ENCODE assay signal across 2 cellular contexts in genomic region chr1:182301467-182302198, GRCh38.
A peak's percentile ranks its signal among the peaks of the same experiment; 100 is the strongest.
TF ChIP-seq lines count a peak whose summit lies in the region.

No MANE protein-coding gene starts in this region.

TF ChIP-seq in K562, 482 proteins besides CTCF, POLR2A, EP300 and RAD21 (continued from another document and continues in another):
- TF ChIP-seq, protein P1, sequence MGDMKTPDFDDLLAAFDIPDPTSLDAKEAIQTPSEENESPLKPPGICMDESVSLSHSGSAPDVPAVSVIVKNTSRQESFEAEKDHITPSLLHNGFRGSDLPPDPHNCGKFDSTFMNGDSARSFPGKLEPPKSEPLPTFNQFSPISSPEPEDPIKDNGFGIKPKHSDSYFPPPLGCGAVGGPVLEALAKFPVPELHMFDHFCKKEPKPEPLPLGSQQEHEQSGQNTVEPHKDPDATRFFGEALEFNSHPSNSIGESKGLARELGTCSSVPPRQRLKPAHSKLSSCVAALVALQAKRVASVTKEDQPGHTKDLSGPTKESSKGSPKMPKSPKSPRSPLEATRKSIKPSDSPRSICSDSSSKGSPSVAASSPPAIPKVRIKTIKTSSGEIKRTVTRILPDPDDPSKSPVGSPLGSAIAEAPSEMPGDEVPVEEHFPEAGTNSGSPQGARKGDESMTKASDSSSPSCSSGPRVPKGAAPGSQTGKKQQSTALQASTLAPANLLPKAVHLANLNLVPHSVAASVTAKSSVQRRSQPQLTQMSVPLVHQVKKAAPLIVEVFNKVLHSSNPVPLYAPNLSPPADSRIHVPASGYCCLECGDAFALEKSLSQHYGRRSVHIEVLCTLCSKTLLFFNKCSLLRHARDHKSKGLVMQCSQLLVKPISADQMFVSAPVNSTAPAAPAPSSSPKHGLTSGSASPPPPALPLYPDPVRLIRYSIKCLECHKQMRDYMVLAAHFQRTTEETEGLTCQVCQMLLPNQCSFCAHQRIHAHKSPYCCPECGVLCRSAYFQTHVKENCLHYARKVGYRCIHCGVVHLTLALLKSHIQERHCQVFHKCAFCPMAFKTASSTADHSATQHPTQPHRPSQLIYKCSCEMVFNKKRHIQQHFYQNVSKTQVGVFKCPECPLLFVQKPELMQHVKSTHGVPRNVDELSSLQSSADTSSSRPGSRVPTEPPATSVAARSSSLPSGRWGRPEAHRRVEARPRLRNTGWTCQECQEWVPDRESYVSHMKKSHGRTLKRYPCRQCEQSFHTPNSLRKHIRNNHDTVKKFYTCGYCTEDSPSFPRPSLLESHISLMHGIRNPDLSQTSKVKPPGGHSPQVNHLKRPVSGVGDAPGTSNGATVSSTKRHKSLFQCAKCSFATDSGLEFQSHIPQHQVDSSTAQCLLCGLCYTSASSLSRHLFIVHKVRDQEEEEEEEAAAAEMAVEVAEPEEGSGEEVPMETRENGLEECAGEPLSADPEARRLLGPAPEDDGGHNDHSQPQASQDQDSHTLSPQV (IDR thresholded peaks at IDR 0.05): peak; percentile 85
- no peak for TF ChIP-seq ZNF507 (tag; conservative IDR thresholded peaks at IDR 0.05)
- 0 out of 2 replicates have a peak, but pooled peaks have one; percentile 63 for TF ChIP-seq ZNF696 (CRISPR knock-in tag; conservative IDR thresholded peaks at IDR 0.05)
- TF ChIP-seq SMC3 (conservative IDR thresholded peaks at IDR 0.05; ENCODE audit: insufficient read depth, low read depth, low read length): peak; percentile 48; the same call in 1 of the 2 replicates
- TF ChIP-seq ZNF253 (CRISPR knock-in tag; conservative IDR thresholded peaks at IDR 0.05): no peak
- TF ChIP-seq ATF3 (IDR thresholded peaks at IDR 0.05): peak; percentile 64; the same call in 1 of the 2 replicates
- TF ChIP-seq ATF3 (CRISPR knock-in tag; conservative IDR thresholded peaks at IDR 0.05): peak; percentile 69; the same call in 1 of the 2 replicates
- 0 out of 2 replicates have a peak, but pooled peaks have one; percentile 63 for TF ChIP-seq NR2F6 (CRISPR knock-in tag; IDR thresholded peaks at IDR 0.05)
- TF ChIP-seq LCOR (CRISPR knock-in tag; IDR thresholded peaks at IDR 0.05): peak; percentile 67
- TF ChIP-seq USF1 (CRISPR knock-in tag; IDR thresholded peaks at IDR 0.05): no peak
- TF ChIP-seq ARID2 (IDR thresholded peaks at IDR 0.05): peak; percentile 78
- TF ChIP-seq MEIS2 (IDR thresholded peaks at IDR 0.05; ENCODE audit: partially characterized antibody): no peak
- TF ChIP-seq SOX6 (IDR thresholded peaks at IDR 0.05): peak; percentile 81
- TF ChIP-seq ARNT (IDR thresholded peaks at IDR 0.05): peak in 1 of 2 experiments; percentile 60; a peak in 1 of 4 replicates
- peak; percentile 61 for TF ChIP-seq EP400 (IDR thresholded peaks at IDR 0.05)
- TF ChIP-seq ZNF212 (CRISPR knock-in tag; IDR thresholded peaks at IDR 0.05): 0 out of 2 replicates have a peak, but pooled peaks have one; percentile 50
- TF ChIP-seq NFRKB (IDR thresholded peaks at IDR 0.05; ENCODE audit: low read depth): peak; percentile 37; the same call in 1 of the 2 replicates
- peak; percentile 32; the same call in 1 of the 2 replicates for TF ChIP-seq RNF2 (IDR thresholded peaks at IDR 0.05)
- 0 out of 2 replicates have a peak, but pooled peaks have one; percentile 69 for TF ChIP-seq ZNF165 (CRISPR knock-in tag; IDR thresholded peaks at IDR 0.05; ENCODE audit: borderline replicate concordance)
- TF ChIP-seq, protein P2, sequence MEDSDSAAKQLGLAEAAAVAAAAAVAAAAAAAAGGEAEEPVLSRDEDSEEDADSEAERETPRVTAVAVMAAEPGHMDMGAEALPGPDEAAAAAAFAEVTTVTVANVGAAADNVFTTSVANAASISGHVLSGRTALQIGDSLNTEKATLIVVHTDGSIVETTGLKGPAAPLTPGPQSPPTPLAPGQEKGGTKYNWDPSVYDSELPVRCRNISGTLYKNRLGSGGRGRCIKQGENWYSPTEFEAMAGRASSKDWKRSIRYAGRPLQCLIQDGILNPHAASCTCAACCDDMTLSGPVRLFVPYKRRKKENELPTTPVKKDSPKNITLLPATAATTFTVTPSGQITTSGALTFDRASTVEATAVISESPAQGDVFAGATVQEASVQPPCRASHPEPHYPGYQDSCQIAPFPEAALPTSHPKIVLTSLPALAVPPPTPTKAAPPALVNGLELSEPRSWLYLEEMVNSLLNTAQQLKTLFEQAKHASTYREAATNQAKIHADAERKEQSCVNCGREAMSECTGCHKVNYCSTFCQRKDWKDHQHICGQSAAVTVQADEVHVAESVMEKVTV (CRISPR knock-in tag; IDR thresholded peaks at IDR 0.05): peak; percentile 84
- no peak for TF ChIP-seq HOXB6 (CRISPR knock-in tag; IDR thresholded peaks at IDR 0.05; ENCODE audit: borderline replicate concordance)
- TF ChIP-seq, protein P3, sequence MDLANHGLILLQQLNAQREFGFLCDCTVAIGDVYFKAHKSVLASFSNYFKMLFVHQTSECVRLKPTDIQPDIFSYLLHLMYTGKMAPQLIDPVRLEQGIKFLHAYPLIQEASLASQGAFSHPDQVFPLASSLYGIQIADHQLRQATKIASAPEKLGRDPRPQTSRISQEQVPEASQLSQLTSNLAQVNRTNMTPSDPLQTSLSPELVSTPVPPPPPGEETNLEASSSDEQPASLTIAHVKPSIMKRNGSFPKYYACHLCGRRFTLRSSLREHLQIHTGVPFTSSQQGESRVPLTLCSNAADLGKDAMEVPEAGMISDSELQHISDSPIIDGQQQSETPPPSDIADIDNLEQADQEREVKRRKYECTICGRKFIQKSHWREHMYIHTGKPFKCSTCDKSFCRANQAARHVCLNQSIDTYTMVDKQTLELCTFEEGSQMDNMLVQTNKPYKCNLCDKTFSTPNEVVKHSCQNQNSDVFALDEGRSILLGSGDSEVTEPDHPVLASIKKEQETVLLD (IDR thresholded peaks at IDR 0.05): peak; percentile 38; the same call in 1 of the 2 replicates
- TF ChIP-seq CTBP1 (IDR thresholded peaks at IDR 0.05; ENCODE audit: borderline replicate concordance): peak; percentile 81; the same call in 1 of the 2 replicates
- TF ChIP-seq HDGF (IDR thresholded peaks at IDR 0.05): 0 out of 2 replicates have a peak, but pooled peaks have one; percentile 87
- peak; percentile 79 for TF ChIP-seq CEBPB (tag; IDR thresholded peaks at IDR 0.05)

TF ChIP-seq in HepG2, 621 proteins besides CTCF, POLR2A, EP300 and RAD21 (continued from another document and continues in another):
- TF ChIP-seq, protein P4, sequence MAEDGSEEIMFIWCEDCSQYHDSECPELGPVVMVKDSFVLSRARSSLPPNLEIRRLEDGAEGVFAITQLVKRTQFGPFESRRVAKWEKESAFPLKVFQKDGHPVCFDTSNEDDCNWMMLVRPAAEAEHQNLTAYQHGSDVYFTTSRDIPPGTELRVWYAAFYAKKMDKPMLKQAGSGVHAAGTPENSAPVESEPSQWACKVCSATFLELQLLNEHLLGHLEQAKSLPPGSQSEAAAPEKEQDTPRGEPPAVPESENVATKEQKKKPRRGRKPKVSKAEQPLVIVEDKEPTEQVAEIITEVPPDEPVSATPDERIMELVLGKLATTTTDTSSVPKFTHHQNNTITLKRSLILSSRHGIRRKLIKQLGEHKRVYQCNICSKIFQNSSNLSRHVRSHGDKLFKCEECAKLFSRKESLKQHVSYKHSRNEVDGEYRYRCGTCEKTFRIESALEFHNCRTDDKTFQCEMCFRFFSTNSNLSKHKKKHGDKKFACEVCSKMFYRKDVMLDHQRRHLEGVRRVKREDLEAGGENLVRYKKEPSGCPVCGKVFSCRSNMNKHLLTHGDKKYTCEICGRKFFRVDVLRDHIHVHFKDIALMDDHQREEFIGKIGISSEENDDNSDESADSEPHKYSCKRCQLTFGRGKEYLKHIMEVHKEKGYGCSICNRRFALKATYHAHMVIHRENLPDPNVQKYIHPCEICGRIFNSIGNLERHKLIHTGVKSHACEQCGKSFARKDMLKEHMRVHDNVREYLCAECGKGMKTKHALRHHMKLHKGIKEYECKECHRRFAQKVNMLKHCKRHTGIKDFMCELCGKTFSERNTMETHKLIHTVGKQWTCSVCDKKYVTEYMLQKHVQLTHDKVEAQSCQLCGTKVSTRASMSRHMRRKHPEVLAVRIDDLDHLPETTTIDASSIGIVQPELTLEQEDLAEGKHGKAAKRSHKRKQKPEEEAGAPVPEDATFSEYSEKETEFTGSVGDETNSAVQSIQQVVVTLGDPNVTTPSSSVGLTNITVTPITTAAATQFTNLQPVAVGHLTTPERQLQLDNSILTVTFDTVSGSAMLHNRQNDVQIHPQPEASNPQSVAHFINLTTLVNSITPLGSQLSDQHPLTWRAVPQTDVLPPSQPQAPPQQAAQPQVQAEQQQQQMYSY (CRISPR knock-in tag; IDR thresholded peaks at IDR 0.05): peak; percentile 22; the same call in 1 of the 2 replicates
- TF ChIP-seq, protein P5, sequence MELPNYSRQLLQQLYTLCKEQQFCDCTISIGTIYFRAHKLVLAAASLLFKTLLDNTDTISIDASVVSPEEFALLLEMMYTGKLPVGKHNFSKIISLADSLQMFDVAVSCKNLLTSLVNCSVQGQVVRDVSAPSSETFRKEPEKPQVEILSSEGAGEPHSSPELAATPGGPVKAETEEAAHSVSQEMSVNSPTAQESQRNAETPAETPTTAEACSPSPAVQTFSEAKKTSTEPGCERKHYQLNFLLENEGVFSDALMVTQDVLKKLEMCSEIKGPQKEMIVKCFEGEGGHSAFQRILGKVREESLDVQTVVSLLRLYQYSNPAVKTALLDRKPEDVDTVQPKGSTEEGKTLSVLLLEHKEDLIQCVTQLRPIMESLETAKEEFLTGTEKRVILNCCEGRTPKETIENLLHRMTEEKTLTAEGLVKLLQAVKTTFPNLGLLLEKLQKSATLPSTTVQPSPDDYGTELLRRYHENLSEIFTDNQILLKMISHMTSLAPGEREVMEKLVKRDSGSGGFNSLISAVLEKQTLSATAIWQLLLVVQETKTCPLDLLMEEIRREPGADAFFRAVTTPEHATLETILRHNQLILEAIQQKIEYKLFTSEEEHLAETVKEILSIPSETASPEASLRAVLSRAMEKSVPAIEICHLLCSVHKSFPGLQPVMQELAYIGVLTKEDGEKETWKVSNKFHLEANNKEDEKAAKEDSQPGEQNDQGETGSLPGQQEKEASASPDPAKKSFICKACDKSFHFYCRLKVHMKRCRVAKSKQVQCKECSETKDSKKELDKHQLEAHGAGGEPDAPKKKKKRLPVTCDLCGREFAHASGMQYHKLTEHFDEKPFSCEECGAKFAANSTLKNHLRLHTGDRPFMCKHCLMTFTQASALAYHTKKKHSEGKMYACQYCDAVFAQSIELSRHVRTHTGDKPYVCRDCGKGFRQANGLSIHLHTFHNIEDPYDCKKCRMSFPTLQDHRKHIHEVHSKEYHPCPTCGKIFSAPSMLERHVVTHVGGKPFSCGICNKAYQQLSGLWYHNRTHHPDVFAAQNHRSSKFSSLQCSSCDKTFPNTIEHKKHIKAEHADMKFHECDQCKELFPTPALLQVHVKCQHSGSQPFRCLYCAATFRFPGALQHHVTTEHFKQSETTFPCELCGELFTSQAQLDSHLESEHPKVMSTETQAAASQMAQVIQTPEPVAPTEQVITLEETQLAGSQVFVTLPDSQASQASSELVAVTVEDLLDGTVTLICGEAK (IDR thresholded peaks at IDR 0.05): no peak
- TF ChIP-seq, protein P5 (CRISPR knock-in tag; IDR thresholded peaks at IDR 0.05): no peak
- TF ChIP-seq THAP11 (CRISPR knock-in tag; IDR thresholded peaks at IDR 0.05) (peak; percentile 62), TBP (CRISPR knock-in tag; IDR thresholded peaks at IDR 0.05) (no peak), FOSL1 (CRISPR knock-in tag; IDR thresholded peaks at IDR 0.05; ENCODE audit: borderline replicate concordance) (no peak; the same call in 1 of the 2 replicates), REPIN1 (CRISPR knock-in tag; IDR thresholded peaks at IDR 0.05; ENCODE audit: borderline replicate concordance, low read depth) (peak; percentile 99), SYNCRIP (IDR thresholded peaks at IDR 0.05; ENCODE audit: insufficient read depth, low read depth, low read length) (no peak), ZFP36 (IDR thresholded peaks at IDR 0.05; ENCODE audit: borderline replicate concordance, low read depth, low read length, partially characterized antibody) (no peak), ZNF841 (CRISPR knock-in tag; IDR thresholded peaks at IDR 0.05; ENCODE audit: borderline replicate concordance) (no peak), ZNF343 (CRISPR knock-in tag; IDR thresholded peaks at IDR 0.05) (no peak), SMC3 (IDR thresholded peaks at IDR 0.05; ENCODE audit: low read length) (peak; percentile 80), ATF3 (CRISPR knock-in tag; IDR thresholded peaks at IDR 0.05) (peak; percentile 72; the same call in 1 of the 2 replicates), FOXA1 (IDR thresholded peaks at IDR 0.05) (peak; percentile 45; the same call in 1 of the 2 replicates), FOXA1 (CRISPR knock-in tag; IDR thresholded peaks at IDR 0.05) (peak; percentile 86), ZNF720 (CRISPR knock-in tag; IDR thresholded peaks at IDR 0.05) (no peak), MEIS2 (CRISPR knock-in tag; IDR thresholded peaks at IDR 0.05) (0 out of 2 replicates have a peak, but pooled peaks have one; percentile 40), SNAPC2 (CRISPR knock-in tag; IDR thresholded peaks at IDR 0.05) (no peak), ZNF33B (CRISPR knock-in tag; IDR thresholded peaks at IDR 0.05) (no peak), ZNF331 (CRISPR knock-in tag; IDR thresholded peaks at IDR 0.05) (peak; percentile 63; the same call in 1 of the 2 replicates)
- TF ChIP-seq, protein P6, sequence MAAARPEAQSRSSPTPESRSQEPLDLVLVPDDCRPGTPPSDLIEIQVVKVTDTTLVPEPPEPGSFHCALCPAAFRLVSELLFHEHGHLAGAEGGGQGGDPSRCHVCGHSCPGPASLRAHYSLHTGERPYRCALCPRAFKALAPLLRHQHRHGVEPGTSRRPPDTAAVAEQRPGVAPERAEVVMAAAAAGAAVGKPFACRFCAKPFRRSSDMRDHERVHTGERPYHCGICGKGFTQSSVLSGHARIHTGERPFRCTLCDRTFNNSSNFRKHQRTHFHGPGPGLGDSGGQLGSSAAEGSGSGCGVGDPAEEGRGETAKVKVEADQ (CRISPR knock-in tag; IDR thresholded peaks at IDR 0.05; ENCODE audit: borderline replicate concordance): peak; percentile 52; the same call in 1 of the 2 replicates
